ENCODE assay signal across 8 cellular contexts in the genomic region with DNA sequence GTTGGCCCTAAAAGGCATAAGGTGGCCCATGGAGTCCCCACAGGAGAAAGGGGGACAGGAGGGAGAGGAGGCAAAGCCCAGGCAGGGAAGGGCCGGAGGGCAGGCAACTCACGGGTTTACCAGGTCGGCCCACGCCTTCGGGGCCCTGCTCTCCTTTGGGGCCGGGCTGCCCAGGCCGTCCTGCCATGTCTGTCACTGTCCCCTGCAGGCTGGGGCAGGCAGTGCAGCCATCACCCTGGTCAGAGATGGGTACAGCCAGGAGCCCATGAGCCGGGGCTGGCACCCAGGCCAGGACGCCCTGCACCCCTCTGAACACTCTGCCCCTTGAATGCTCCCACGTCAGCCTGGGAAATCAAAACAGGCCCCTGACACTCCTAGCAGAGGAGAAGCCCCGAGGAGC. TPM values are rescaled to one million over a fixed set of nuclear protein-coding genes. Genes with fewer than 3 reads are reported as not detected.
DNase-seq lines count a peak whose midpoint lies in the region; ATAC-seq and TF ChIP-seq lines count a peak whose summit lies in the region.

No MANE protein-coding gene starts in this region.

- no peak overlapping the region for H3K27ac Mint-ChIP-seq in effector memory CD8-positive, alpha-beta T cell
- H3K27ac Mint-ChIP-seq in neural progenitor cell: no peak overlapping the region

- no peaks in the 10 kb centered on the region for H3K9me3 ChIP-seq in neural progenitor cell (ENCODE audit: low read depth)
- H3K9me3 ChIP-seq in tibial nerve: no peaks in the 10 kb centered on the region

- 68 to 73% methylated on average over 10 to 11 of the region's 11 CpGs for WGBS in tibial nerve, 2 donors

- H3K27me3 Mint-ChIP-seq in effector memory CD8-positive, alpha-beta T cell: peaks cover 33 to 86% of the 10 kb centered on the region in 2 donors
- H3K27me3 Mint-ChIP-seq in neural progenitor cell (ENCODE audit: insufficient read depth, low read depth): peaks cover 16% of the 10 kb centered on the region

- H3K4me1 Mint-ChIP-seq in effector memory CD8-positive, alpha-beta T cell (ENCODE audit: low read depth in 2 of 2): no peaks in the 10 kb centered on the region
- peaks cover 28% of the 10 kb centered on the region for H3K4me1 Mint-ChIP-seq in neural progenitor cell

- ATAC-seq in effector memory CD8-positive, alpha-beta T cell (replicated peaks): peak; percentile 29

- H3K4me2 ChIP-seq in neural progenitor cell: no peak overlapping the region

- no peak overlapping the region for H2AFZ ChIP-seq in neural progenitor cell (replicated peaks)

- TF ChIP-seq EP300 in tibial nerve (IDR thresholded peaks at IDR 0.05): no peak

- no peak overlapping the region for H3K27ac ChIP-seq in neural progenitor cell
- no peak overlapping the region for H3K27ac ChIP-seq in tibial nerve
- no peak overlapping the region for H3K27ac ChIP-seq in dorsolateral prefrontal cortex

- no peak overlapping the region for H3K9ac ChIP-seq in neural progenitor cell

- no peaks in the 10 kb centered on the region for H4K20me1 ChIP-seq in neural progenitor cell (ENCODE audit: low read depth)

- TF ChIP-seq POLR2A in tibial nerve (IDR thresholded peaks at IDR 0.05): no peak

- H3K4me1 ChIP-seq in neural progenitor cell: no peaks in the 10 kb centered on the region
- H3K4me1 ChIP-seq in tibial nerve: peaks cover 0 to 3% (median 1%) of the 10 kb centered on the region in 4 donors

- H3K27me3 ChIP-seq in GM06990 (replicated peaks; ENCODE audit: control insufficient read depth, insufficient read depth, low read length): peaks cover 1% of the 10 kb centered on the region
- H3K27me3 ChIP-seq in neural progenitor cell: no peaks in the 10 kb centered on the region
- H3K27me3 ChIP-seq in tibial nerve: no peaks in the 10 kb centered on the region
- no peaks in the 10 kb centered on the region for H3K27me3 ChIP-seq in dorsolateral prefrontal cortex

- no peaks in the 10 kb centered on the region for H3K79me2 ChIP-seq in neural progenitor cell (ENCODE audit: low read depth)

- intact Hi-C loops in dorsolateral prefrontal cortex (cut with DNase I): no loop called here

- H3F3A ChIP-seq in neural progenitor cell (ENCODE audit: low read depth): no peaks in the 10 kb centered on the region

- H3K4me3 ChIP-seq in GM06990 (replicated peaks; ENCODE audit: low read depth, low read length): no peak overlapping the region
- H3K4me3 ChIP-seq in neural progenitor cell: no peak overlapping the region
- no peak overlapping the region for H3K4me3 ChIP-seq in tibial nerve
- no peak overlapping the region for H3K4me3 ChIP-seq in dorsolateral prefrontal cortex

- no peaks in the 10 kb centered on the region for H3K36me3 Mint-ChIP-seq in effector memory CD8-positive, alpha-beta T cell (ENCODE audit: insufficient read depth)
- no peaks in the 10 kb centered on the region for H3K36me3 Mint-ChIP-seq in neural progenitor cell

- TF ChIP-seq CTCF in GM06990 (IDR thresholded peaks at IDR 0.05; ENCODE audit: insufficient read depth, low read length, poor library complexity, severe bottlenecking) (peak; percentile 69), LNCAP (IDR thresholded peaks at IDR 0.05) (peak; percentile 41; the same call in 1 of the 2 replicates), neural progenitor cell (IDR thresholded peaks at IDR 0.05) (peak; percentile 43), tibial nerve (IDR thresholded peaks at IDR 0.05) (peak in 2 of 5 experiments; percentile 13 to 22), dorsolateral prefrontal cortex (IDR thresholded peaks at IDR 0.05 in 54 of 56, conservative IDR thresholded peaks at IDR 0.05 in 2 of 56; ENCODE audit: low read depth in 1 of 56, partially characterized antibody in 56 of 56) (peak in 5 of 56 donors; percentile 16 to 34 (median 26))

- DNase-seq in GM06990 (ENCODE audit: extremely low read depth, insufficient read length) (no peak), neural progenitor cell (ENCODE audit: low spot score) (peak; percentile 45), tibial nerve (ENCODE audit: low spot score in 2 of 2) (no peak), NCI-H1694 treated with DMSO at 0.1 percent for 48 hours (lab: John Stamatoyannopoulos, UW) (no peak), dorsolateral prefrontal cortex (no peak)
- no peak for DNase-seq in effector memory CD8-positive, alpha-beta T cell
- DNase-seq in activated effector memory CD4-positive, alpha-beta T cell treated with anti-CD3 and anti-CD28 coated beads, Interleukin-2, amount 50 U/mL, for 16 hours: no peak

- H3K9me3 Mint-ChIP-seq in effector memory CD8-positive, alpha-beta T cell: no peaks in the 10 kb centered on the region
- H3K9me3 Mint-ChIP-seq in neural progenitor cell: no peaks in the 10 kb centered on the region

- no peaks in the 10 kb centered on the region for H3K36me3 ChIP-seq in GM06990 (ENCODE audit: control insufficient read depth, insufficient read depth, low read length)
- no peaks in the 10 kb centered on the region for H3K36me3 ChIP-seq in neural progenitor cell
- peaks cover 0 to 95% (median 0%) of the 10 kb centered on the region in 3 donors for H3K36me3 ChIP-seq in tibial nerve

- no peak overlapping the region for H3K4me3 Mint-ChIP-seq in effector memory CD8-positive, alpha-beta T cell
- H3K4me3 Mint-ChIP-seq in neural progenitor cell: no peak overlapping the region

RNA-seq across cellular contexts. Expression of a gene that starts 19.8 kb away (rescaled TPM):
- total RNA-seq in neural progenitor cell (ENCODE audit: low replicate concordance) (0.22 and 7.0 TPM in 2 replicates), tibial nerve (100 to 1,000 TPM; 147 to 311 (median 212) TPM), dorsolateral prefrontal cortex (100 to 1,000 TPM in 60 of 120 experiments, 10 to 100 TPM in 60; 24.6 to 285 (median 97.8) TPM)

RNA-seq across cellular contexts. Expression of a gene that starts 39.3 kb away (rescaled TPM):
- total RNA-seq in neural progenitor cell (ENCODE audit: low replicate concordance) (30.7 and 47.7 TPM in 2 replicates), tibial nerve (100 to 1,000 TPM in 1 of 4 donors, 10 to 100 TPM in 3; 62.5 to 108 (median 89.7) TPM), dorsolateral prefrontal cortex (10 to 100 TPM; 41.8 to 80.3 (median 60.8) TPM)
